ENCODE assay signal across 10 cellular contexts in genomic region chr2:230054079-230054478, GRCh38. TPM values are rescaled to one million over a fixed set of nuclear protein-coding genes. Genes with fewer than 3 reads are reported as not detected.
DNase-seq lines count a peak whose midpoint lies in the region; ATAC-seq and TF ChIP-seq lines count a peak whose summit lies in the region.
"Had no signal": no experiment of that assay in that cellular context is flagged by ENCODE, and none has a peak within 500 bp of the region (broad histone marks: within the 10 kb centered on the region; RNA-seq: fewer than 3 reads in every experiment).

No MANE protein-coding gene starts in this region.

- intact Hi-C loops in PC-9 (cut with micrococcal nuclease; ENCODE audit: unreplicated experiment) (loop anchor here (1.0 to 2.0 kb wide), 2 partner anchors 13 to 365 kb away; no protein-coding TSS in a partner anchor), esophagus squamous epithelium (cut with DNase I) (no loop called here)

- H3K36me3 ChIP-seq in PC-9 (ENCODE audit: low read depth) (no peaks in the 10 kb centered on the region), esophagus squamous epithelium (peaks cover 0 to 10% (median 0%) of the 10 kb centered on the region in 3 donors)
- H3K36me3 ChIP-seq in effector memory CD4-positive, alpha-beta T cell (ENCODE audit: control insufficient read depth, insufficient read depth, low read length): no peaks in the 10 kb centered on the region

- ATAC-seq in activated naive CD4-positive, alpha-beta T cell treated with anti-CD3 and anti-CD28 coated beads, Interleukin-2, amount 50 U/mL, for 72 hours: peak; percentile 83 to 93
- ATAC-seq in T-helper 17 cell: no peak

- peak overlapping the region; percentile 84 for H3K27ac ChIP-seq in PC-9
- peak overlapping the region; percentile 41 to 64 (median 56) for H3K27ac ChIP-seq in esophagus squamous epithelium
- no peak overlapping the region for H3K27ac ChIP-seq in effector memory CD4-positive, alpha-beta T cell (ENCODE audit: insufficient read depth, low read length, poor library complexity, severe bottlenecking)

- TF ChIP-seq POLR2A in esophagus squamous epithelium (IDR thresholded peaks at IDR 0.05): no peak

- H4K20me1 ChIP-seq in PC-9 (ENCODE audit: insufficient read depth): no peaks in the 10 kb centered on the region

- H3K9me3 ChIP-seq in PC-9 (ENCODE audit: insufficient read depth, low read depth): no peaks in the 10 kb centered on the region
- H3K9me3 ChIP-seq in esophagus squamous epithelium: no peaks in the 10 kb centered on the region
- no peaks in the 10 kb centered on the region for H3K9me3 ChIP-seq in T-helper 17 cell (ENCODE audit: control insufficient read depth, low read length, poor library complexity, severe bottlenecking)
- no peaks in the 10 kb centered on the region for H3K9me3 ChIP-seq in effector memory CD4-positive, alpha-beta T cell (ENCODE audit: control insufficient read depth, low read length)

- no peaks in the 10 kb centered on the region; the same call in 1 of the 2 replicates for H3K9me2 ChIP-seq in PC-9 (ENCODE audit: insufficient read depth)

- H3K27me3 ChIP-seq in PC-9 (ENCODE audit: insufficient read depth, low read depth): no peaks in the 10 kb centered on the region
- no peaks in the 10 kb centered on the region for H3K27me3 ChIP-seq in esophagus squamous epithelium
- no peaks in the 10 kb centered on the region for H3K27me3 ChIP-seq in effector memory CD4-positive, alpha-beta T cell (replicated peaks; ENCODE audit: control insufficient read depth, insufficient read depth, low read length, poor library complexity, severe bottlenecking)

- H3K79me2 ChIP-seq in PC-9 (ENCODE audit: low read depth): no peaks in the 10 kb centered on the region

- CTCF ChIA-PET in activated naive CD4-positive, alpha-beta T cell treated with anti-CD3 and anti-CD28 coated beads, Interleukin-2, amount 10 ng/mL, durations not matched to agents 7 days and 5 days (lab: Charles Lee): interaction anchor here (0.5 to 1.4 kb wide), 4 partner anchors 10 to 66 kb away, joined by 3 to 4 read pairs (median 3); no protein-coding TSS in a partner anchor
- CTCF ChIA-PET in PC-9 (lab: Charles Lee): interaction anchor here (0.7 to 1.1 kb wide), 5 partner anchors 12 to 273 kb away, joined by 4 to 20 read pairs (median 4); partner anchors contain the start of gene SLC16A14

- H3K9me3 Mint-ChIP-seq in activated naive CD4-positive, alpha-beta T cell treated with anti-CD3 and anti-CD28 coated beads, Interleukin-2, amount 50 U/mL, for 72 hours: no peaks in the 10 kb centered on the region
- peaks cover 2% of the 10 kb centered on the region for H3K9me3 Mint-ChIP-seq in activated naive CD4-positive, alpha-beta T cell treated with anti-CD3 and anti-CD28 coated beads, Interleukin-2, amount 10 ng/mL, durations not matched to agents 7 days and 5 days
- H3K9me3 Mint-ChIP-seq: CD14-positive monocyte had no signal

- no peaks in the 10 kb centered on the region for H3K27me3 Mint-ChIP-seq in activated naive CD4-positive, alpha-beta T cell treated with anti-CD3 and anti-CD28 coated beads, Interleukin-2, amount 10 ng/mL, durations not matched to agents 7 days and 5 days
- no peaks in the 10 kb centered on the region for H3K27me3 Mint-ChIP-seq in T-helper 17 cell
- H3K27me3 Mint-ChIP-seq: progenitor cell of endocrine pancreas had no signal

- peak overlapping the region; percentile 63 for H2AFZ ChIP-seq in PC-9

- H3F3A ChIP-seq in PC-9 (ENCODE audit: insufficient read depth, low read depth): peaks cover 26% of the 10 kb centered on the region

- H3K4me1 Mint-ChIP-seq in activated naive CD4-positive, alpha-beta T cell treated with anti-CD3 and anti-CD28 coated beads, Interleukin-2, amount 10 ng/mL, durations not matched to agents 7 days and 5 days: no peaks in the 10 kb centered on the region
- H3K4me1 Mint-ChIP-seq in T-helper 17 cell: no peaks in the 10 kb centered on the region

- peaks cover 0 to under 1% of the 10 kb centered on the region in 2 donors for H3K36me3 Mint-ChIP-seq in activated naive CD4-positive, alpha-beta T cell treated with anti-CD3 and anti-CD28 coated beads, Interleukin-2, amount 50 U/mL, for 72 hours
- H3K36me3 Mint-ChIP-seq in activated naive CD4-positive, alpha-beta T cell treated with anti-CD3 and anti-CD28 coated beads, Interleukin-2, amount 10 ng/mL, durations not matched to agents 7 days and 5 days: no peaks in the 10 kb centered on the region
- no peaks in the 10 kb centered on the region for H3K36me3 Mint-ChIP-seq in T-helper 17 cell (ENCODE audit: low read depth)
- H3K36me3 Mint-ChIP-seq: CD14-positive monocyte had no signal

- BruUV-seq in PC-9 (replicated peaks; lab: Mats Ljungman, UMichigan): TSS peak; percentile 80

- no peak for DNase-seq in activated naive CD4-positive, alpha-beta T cell treated with anti-CD3 and anti-CD28 coated beads, Interleukin-2, amount 50 U/mL, for 72 hours (ENCODE audit: low spot score in 2 of 2)
- DNase-seq in activated naive CD4-positive, alpha-beta T cell treated with anti-CD3 and anti-CD28 coated beads, Interleukin-2, amount 10 ng/mL, durations not matched to agents 7 days and 5 days: no peak
- DNase-seq in PC-9 (peak; percentile 54 to 90), esophagus squamous epithelium (lab: John Stamatoyannopoulos, UW) (no peak), stromal cell of bone marrow (ENCODE audit: low read depth) (peak; percentile 55), T-helper 17 cell (no peak), SW 1271 (lab: John Stamatoyannopoulos, UW) (no peak)
- DNase-seq in effector memory CD4-positive, alpha-beta T cell: no peak

- peak overlapping the region; percentile 69 for H3K4me2 ChIP-seq in PC-9

- peak overlapping the region; percentile 15; the same call in 1 of the 2 replicates for H3K4me3 ChIP-seq in PC-9
- no peak overlapping the region for H3K4me3 ChIP-seq in esophagus squamous epithelium
- H3K4me3 ChIP-seq in effector memory CD4-positive, alpha-beta T cell (ENCODE audit: insufficient read depth, low read depth, low read length, poor library complexity, severe bottlenecking): no peak overlapping the region

- no peak overlapping the region for H3K27ac Mint-ChIP-seq in activated naive CD4-positive, alpha-beta T cell treated with anti-CD3 and anti-CD28 coated beads, Interleukin-2, amount 50 U/mL, for 72 hours
- no peak overlapping the region for H3K27ac Mint-ChIP-seq in activated naive CD4-positive, alpha-beta T cell treated with anti-CD3 and anti-CD28 coated beads, Interleukin-2, amount 10 ng/mL, durations not matched to agents 7 days and 5 days
- no peak overlapping the region for H3K27ac Mint-ChIP-seq in T-helper 17 cell
- H3K27ac Mint-ChIP-seq: CD14-positive monocyte, progenitor cell of endocrine pancreas had no signal

- no peak overlapping the region for H3K4me3 Mint-ChIP-seq in activated naive CD4-positive, alpha-beta T cell treated with anti-CD3 and anti-CD28 coated beads, Interleukin-2, amount 10 ng/mL, durations not matched to agents 7 days and 5 days
- H3K4me3 Mint-ChIP-seq in T-helper 17 cell: no peak overlapping the region
- H3K4me3 Mint-ChIP-seq: CD14-positive monocyte had no signal

- POLR2A ChIA-PET in PC-9 (lab: Charles Lee; ENCODE audit: unreplicated experiment): interaction anchor here (0.6 to 0.7 kb wide), 4 partner anchors 10 to 884 kb away, joined by 4 to 8 read pairs (median 5); no protein-coding TSS in a partner anchor

- TF ChIP-seq CTCF in PC-9 (conservative IDR thresholded peaks at IDR 0.05) (no peak), esophagus squamous epithelium (IDR thresholded peaks at IDR 0.05) (no peak)

- H3K4me1 ChIP-seq in PC-9 (replicated peaks; ENCODE audit: insufficient read depth) (peaks cover 31% of the 10 kb centered on the region), esophagus squamous epithelium (peaks cover 0 to 49% (median 20%) of the 10 kb centered on the region in 3 donors)
- H3K4me1 ChIP-seq in effector memory CD4-positive, alpha-beta T cell (ENCODE audit: control insufficient read depth, insufficient read depth, low read length, poor library complexity, severe bottlenecking): no peaks in the 10 kb centered on the region

RNA-seq across cellular contexts. Expression of gene SLC16A14, which starts 14.6 kb away (rescaled TPM):
- total RNA-seq in activated naive CD4-positive, alpha-beta T cell treated with anti-CD3 and anti-CD28 coated beads, Interleukin-2, amount 50 U/mL, for 72 hours: under 1 TPM in 1 of 2 donors, not detected in 1; 0.58 TPM
- total RNA-seq in PC-9 (2021) (0.57 and 1.4 TPM in 2 replicates), esophagus squamous epithelium (1 to 10 TPM; 1.9 to 7.5 (median 4.9) TPM), T-helper 17 cell (under 1 TPM in 1 of 2 donors, not detected in 1; 0.23 TPM)

Comparison
In these comparisons a context has a peak if more than half of its experiments do, and no peak if none do; other contexts are left out.
1. DNase-seq: peak in PC-9 (2 of 2) and stromal cell of bone marrow (single experiment); none in activated naive CD4-positive, alpha-beta T cell treated with anti-CD3 and anti-CD28 coated beads, Interleukin-2, amount 50 U/mL, for 72 hours (0 of 2), activated naive CD4-positive, alpha-beta T cell treated with anti-CD3 and anti-CD28 coated beads, Interleukin-2, amount 10 ng/mL, durations not matched to agents 7 days and 5 days (single experiment), esophagus squamous epithelium (single experiment), T-helper 17 cell (0 of 3), SW 1271 (0 of 2) and effector memory CD4-positive, alpha-beta T cell (0 of 3).